Comparison of ENCODE assay signal across 18 cellular contexts in genomic region chrX:52933213-52933612, GRCh38. TPM values are rescaled to one million over a fixed set of nuclear protein-coding genes. Genes with fewer than 3 reads are reported as not detected.
A peak's percentile ranks its signal among the peaks of the same experiment; 100 is the strongest.
DNase-seq lines count a peak whose midpoint lies in the region; ATAC-seq, FAIRE-seq and TF ChIP-seq lines count a peak whose summit lies in the region.
"Had no signal": no experiment of that assay in that cellular context is flagged by ENCODE, and none has a peak within 500 bp of the region (broad histone marks: within the 10 kb centered on the region; RNA-seq: fewer than 3 reads in every experiment).

No MANE protein-coding gene starts in this region.

- H3K27ac ChIP-seq in HEK293 (ENCODE audit: extremely low read depth, low read depth, low read length): no peak overlapping the region
- H3K27ac ChIP-seq in OCI-LY7 (ENCODE audit: low read depth, low read length, poor library complexity, severe bottlenecking): no peak overlapping the region
- no peak overlapping the region for H3K27ac ChIP-seq in K562 (ENCODE audit: extremely low read depth, low read depth, low read length)
- H3K27ac ChIP-seq in A673 (ENCODE audit: low read depth, low read length, poor library complexity, severe bottlenecking): no peak overlapping the region

- peak overlapping the region; percentile 82 for H3K4me2 ChIP-seq in OCI-LY7 (ENCODE audit: low read length)
- H3K4me2 ChIP-seq in K562 (ENCODE audit: insufficient read depth, low read length): no peak overlapping the region

- FAIRE-seq in K562 (lab: Jason Lieb, UNC): no peak
- FAIRE-seq: A549, GM18507, H54 had no signal

- H3K9me1 ChIP-seq in K562 (ENCODE audit: control insufficient read depth, insufficient read depth, low read length): no peaks in the 10 kb centered on the region

- in situ Hi-C loops in K562 (cut with MboI): no loop called here

- H3K4me3 ChIP-seq in HEK293 (ENCODE audit: low read depth, low read length): no peak overlapping the region
- no peak overlapping the region for H3K4me3 ChIP-seq in OCI-LY7 (ENCODE audit: low read depth, low read length, poor library complexity, severe bottlenecking)
- no peak overlapping the region for H3K4me3 ChIP-seq in K562
- no peak overlapping the region for H3K4me3 ChIP-seq in A673 (ENCODE audit: low read depth, low read length, poor library complexity, severe bottlenecking)

- TF ChIP-seq EP300 in K562 (IDR thresholded peaks at IDR 0.05; ENCODE audit: low read length): no peak

- POLR2A ChIA-PET in HEK293 (lab: Yijun Ruan, JAX) (no interaction called here), OCI-LY7 (lab: Charles Lee) (no interaction called here), K562 (lab: Yijun Ruan, JAX) (no interaction called here), A673 (lab: Charles Lee; ENCODE audit: low non-redundant PET) (no interaction called here)

- WGBS in K562 (ENCODE audit: insufficient coverage, low coverage, missing lambda C conversion rate): 58% methylated on average over 2 of the region's 2 CpGs

- H3K27ac Mint-ChIP-seq in nephron (peak overlapping the region; percentile 100), CD14-positive monocyte (peak overlapping the region in 1 of 7 donors; percentile 5)
- H3K27ac Mint-ChIP-seq: T-cell had no signal

- H3K9me3 Mint-ChIP-seq in nephron: peaks cover 2% of the 10 kb centered on the region
- peaks cover 0 to 15% (median 1%) of the 10 kb centered on the region in 7 donors for H3K9me3 Mint-ChIP-seq in CD14-positive monocyte
- H3K9me3 Mint-ChIP-seq: T-cell had no signal

- ATAC-seq in K562 (no peak), left ventricle myocardium superior (no peak)
- ATAC-seq: A549, SK-N-SH treated with all-trans-retinoic acid at 6 μM for 48 hours, T-cell had no signal

- H3K79me2 ChIP-seq in OCI-LY7 (ENCODE audit: insufficient read depth, low read depth, low read length) (peaks cover 10% of the 10 kb centered on the region; the same call in 1 of the 2 replicates), K562 (ENCODE audit: control insufficient read depth, insufficient read depth, low read length) (no peaks in the 10 kb centered on the region)

- no peaks in the 10 kb centered on the region for H3K27me3 ChIP-seq in K562 (ENCODE audit: control insufficient read depth in 2 of 2, insufficient read depth in 2 of 2, low read length in 2 of 2)
- H3K27me3 ChIP-seq in A673 (replicated peaks; ENCODE audit: insufficient read depth, low read depth, low read length, poor library complexity): no peaks in the 10 kb centered on the region
- H3K27me3 ChIP-seq: BE2C had no signal

- no peaks in the 10 kb centered on the region for H3K4me1 Mint-ChIP-seq in nephron
- peaks cover 11% of the 10 kb centered on the region for H3K4me1 Mint-ChIP-seq in CD14-positive monocyte

- BruUV-seq in OCI-LY7 (replicated peaks; lab: Mats Ljungman, UMichigan): no TSS peak
- no TSS peak for BruUV-seq in K562 (replicated peaks; lab: Mats Ljungman, UMichigan)
- no TSS peak for BruUV-seq in A673 (replicated peaks; lab: Mats Ljungman, UMichigan)

- no peaks in the 10 kb centered on the region for H3K9me2 ChIP-seq in OCI-LY7 (ENCODE audit: insufficient read depth, low read length)

- H3K4me3 Mint-ChIP-seq in nephron: peak overlapping the region; percentile 32 to 92 (median 63)
- no peak overlapping the region for H3K4me3 Mint-ChIP-seq in CD14-positive monocyte

- no peak overlapping the region for H3K9ac ChIP-seq in K562 (ENCODE audit: insufficient read depth in 1 of 2, low read depth in 2 of 2, low read length in 2 of 2)

- DNase-seq in OCI-LY7 (ENCODE audit: low spot score) (no peak), K562 (ENCODE audit: extremely low read depth in 1 of 4, low spot score in 3 of 4) (no peak), DMS53 (lab: John Stamatoyannopoulos, UW) (no peak), left ventricle myocardium superior (no peak), CD14-positive monocyte (ENCODE audit: low spot score) (no peak), A673 (ENCODE audit: low spot score) (no peak)
- DNase-seq: BE2C, KBM-7, NCI-H2081, NCI-H2227 treated with DMSO at 0.1 percent for 48 hours, NCI-H526 treated with DMSO at 0.1 percent for 48 hours, T-cell had no signal

- TF ChIP-seq POLR2A in K562 (conservative IDR thresholded peaks at IDR 0.05): no peak

- H3K27me3 Mint-ChIP-seq in nephron (ENCODE audit: low read depth) (peaks cover 4% of the 10 kb centered on the region), CD14-positive monocyte (ENCODE audit: low read depth in 3 of 3) (peaks cover 0 to 15% (median 2%) of the 10 kb centered on the region in 3 donors)

- no peak for TF ChIP-seq CTCF in HEK293 (tag by site-specific recombination; IDR thresholded peaks at IDR 0.05)
- TF ChIP-seq CTCF in OCI-LY7 (conservative IDR thresholded peaks at IDR 0.05; ENCODE audit: low read length): no peak
- no peak for TF ChIP-seq CTCF in K562 (IDR thresholded peaks at IDR 0.05 in 2 of 3, conservative IDR thresholded peaks at IDR 0.05 in 1 of 3; ENCODE audit: insufficient read depth in 2 of 3, low read depth in 1 of 3, low read length in 3 of 3)
- no peak for TF ChIP-seq CTCF in nephron (IDR thresholded peaks at IDR 0.05; ENCODE audit: unreplicated experiment in 3 of 3)
- TF ChIP-seq CTCF in CD14-positive monocyte (IDR thresholded peaks at IDR 0.05): no peak
- no peak for TF ChIP-seq CTCF in A673 (conservative IDR thresholded peaks at IDR 0.05; ENCODE audit: low read depth, low read length)

- CTCF ChIA-PET in HEK293 (lab: Yijun Ruan, JAX): interaction anchor here (0.7 to 1.2 kb wide), 2 partner anchors 9 to 1687 kb away, joined by 3 read pairs; no protein-coding TSS in a partner anchor
- CTCF ChIA-PET in OCI-LY7 (lab: Charles Lee; ENCODE audit: unreplicated experiment): no interaction called here
- CTCF ChIA-PET in K562 (lab: Yijun Ruan, JAX; ENCODE audit: low intra/inter-chr PET ratio): no interaction called here
- CTCF ChIA-PET in A673 (lab: Charles Lee): no interaction called here

- no peak overlapping the region; the same call in 1 of the 2 replicates for H2AFZ ChIP-seq in OCI-LY7 (ENCODE audit: low read length)
- no peak overlapping the region for H2AFZ ChIP-seq in K562 (ENCODE audit: low read depth, low read length)

- H3K36me3 Mint-ChIP-seq in nephron (ENCODE audit: low read depth): no peaks in the 10 kb centered on the region
- peaks cover 0 to 4% of the 10 kb centered on the region in 2 donors for H3K36me3 Mint-ChIP-seq in CD14-positive monocyte
- H3K36me3 Mint-ChIP-seq: T-cell had no signal

- no peaks in the 10 kb centered on the region for H3K9me3 ChIP-seq in HEK293 (ENCODE audit: control insufficient read depth, insufficient read depth, low read depth, low read length)
- H3K9me3 ChIP-seq in OCI-LY7 (ENCODE audit: low read length): no peaks in the 10 kb centered on the region
- H3K9me3 ChIP-seq in K562 (replicated peaks; ENCODE audit: control insufficient read depth, insufficient read depth, low read depth, low read length): no peaks in the 10 kb centered on the region
- H3K9me3 ChIP-seq in A673 (ENCODE audit: low read depth, low read length, poor library complexity, severe bottlenecking): no peaks in the 10 kb centered on the region
- H3K9me3 ChIP-seq: A549, BE2C had no signal

- no peaks in the 10 kb centered on the region for H3K4me1 ChIP-seq in HEK293 (ENCODE audit: control insufficient read depth, insufficient read depth, low read length)
- H3K4me1 ChIP-seq in OCI-LY7 (ENCODE audit: insufficient read depth, low read length, poor library complexity, severe bottlenecking): peaks cover 10% of the 10 kb centered on the region
- peaks cover 0 to 6% of the 10 kb centered on the region in 2 experiments; a peak in 4 of 5 replicates for H3K4me1 ChIP-seq in K562 (replicated peaks in 1 of 2; ENCODE audit: control insufficient read depth in 2 of 2, insufficient read depth in 2 of 2, low read length in 2 of 2)
- H3K4me1 ChIP-seq in A673 (ENCODE audit: insufficient read depth, low read length, poor library complexity, severe bottlenecking): no peaks in the 10 kb centered on the region
- H3K4me1 ChIP-seq: BE2C had no signal

- no peaks in the 10 kb centered on the region for H4K20me1 ChIP-seq in OCI-LY7 (ENCODE audit: insufficient read depth, low read length)
- no peaks in the 10 kb centered on the region for H4K20me1 ChIP-seq in K562 (replicated peaks; ENCODE audit: control insufficient read depth, insufficient read depth, low read length)

- intact Hi-C loops in OCI-LY7 (cut with micrococcal nuclease; ENCODE audit: unreplicated experiment) (no loop called here), K562 (cut with micrococcal nuclease) (no loop called here), left ventricle myocardium superior (cut with micrococcal nuclease) (no loop called here), CD14-positive monocyte (cut with micrococcal nuclease) (no loop called here), A673 (cut with micrococcal nuclease; ENCODE audit: unreplicated experiment) (no loop called here)

- no peak for TF ChIP-seq RAD21 in K562 (CRISPR knock-in tag; conservative IDR thresholded peaks at IDR 0.05 in 1 of 2, IDR thresholded peaks at IDR 0.05 in 1 of 2)

- no peaks in the 10 kb centered on the region for H3K36me3 ChIP-seq in HEK293 (ENCODE audit: control insufficient read depth in 2 of 2, insufficient read depth in 1 of 2, low read length in 2 of 2)
- H3K36me3 ChIP-seq in OCI-LY7 (ENCODE audit: insufficient read depth, low read length): no peaks in the 10 kb centered on the region
- no peaks in the 10 kb centered on the region for H3K36me3 ChIP-seq in K562 (ENCODE audit: control insufficient read depth, insufficient read depth, low read length)
- H3K36me3 ChIP-seq in A673 (ENCODE audit: insufficient read depth, low read length, poor library complexity, severe bottlenecking): no peaks in the 10 kb centered on the region
- H3K36me3 ChIP-seq: BE2C had no signal

RNA-seq across cellular contexts. Expression of gene FAM156A, which starts 25.1 kb away (rescaled TPM):
- total RNA-seq in OCI-LY7 (2014; rRNA removed; shearing (Covaris generic)): 8.8 and 13.8 TPM in 2 replicates
- 19.7 and 22.6 TPM in 2 replicates for total RNA-seq in OCI-LY7 (2022)
- 56.1 and 59.3 TPM in 2 replicates for total RNA-seq in K562 (2011; cell fraction: chromatin; rRNA removed; ENCODE audit: low replicate concordance)
- total RNA-seq in K562 (2011; cell fraction: nucleolus; rRNA removed): 16.8 and 19.7 TPM in 2 replicates
- total RNA-seq in K562 (2011; cell fraction: nucleoplasm; rRNA removed): 34.2 and 51.3 TPM in 2 replicates
- total RNA-seq in K562 (2014; rRNA removed): 8.2 and 8.6 TPM in 2 replicates
- 7.2 and 9.0 TPM in 2 replicates for total RNA-seq in K562 (2014; rRNA removed; fragmentation: Illumina TruSeq; extraction: Trizol)
- total RNA-seq in K562 (2015; rRNA removed; fragmentation: Illumina TruSeq; extraction: Trizol): 6.6 and 8.8 TPM in 2 replicates
- 14.5 and 14.8 TPM in 2 replicates for total RNA-seq in K562 (2021)
- polyA plus RNA-seq in K562 (2011; rRNA removed): 20.3 and 20.6 TPM in 2 replicates
- 18.9 and 20.6 TPM in 2 replicates for polyA plus RNA-seq in K562 (2011; cell fraction: cytosol; rRNA removed)
- polyA plus RNA-seq in K562 (2011; cell fraction: nucleus; rRNA removed): 92.9 and 126 TPM in 2 replicates
- 19.4 and 25.5 TPM in 2 replicates for polyA plus RNA-seq in K562 (2012)
- polyA plus RNA-seq in K562 (2014; fragmentation: Illumina TruSeq; extraction: Trizol): 13.2 and 13.4 TPM in 2 replicates
- 1 to 10 TPM; 1.9 to 2.9 TPM for polyA plus RNA-seq in K562 (2014; fragmentation: Nextera tagmentation; extraction: Ambion mirVana)
- 16.7 and 20.3 TPM in 2 replicates for polyA plus RNA-seq in K562 (2014; rRNA removed)
- 5.1 and 6.9 TPM in 2 replicates for polyA minus RNA-seq in K562 (2011; rRNA and poly(A)+ RNA removed)
- 2.9 and 6.2 TPM in 2 replicates for polyA minus RNA-seq in K562 (2011; cell fraction: cytosol; rRNA and poly(A)+ RNA removed)
- 10.5 and 12.1 TPM in 2 replicates for polyA minus RNA-seq in K562 (2011; cell fraction: nucleus; rRNA and poly(A)+ RNA removed)
- total RNA-seq in left ventricle myocardium superior: 7.3 TPM
- 1 to 10 TPM; 3.4 to 5.6 TPM for polyA plus RNA-seq in CD14-positive monocyte
- 47.2 and 48.2 TPM in 2 replicates for total RNA-seq in A673 (2021)

RNA-seq across cellular contexts. Expression of gene FAM156B, which starts 36.1 kb away (rescaled TPM):
- 27.4 and 38.6 TPM in 2 replicates for total RNA-seq in OCI-LY7 (2014; rRNA removed; shearing (Covaris generic))
- total RNA-seq in OCI-LY7 (2022) (12.5 and 12.6 TPM in 2 replicates), K562 (2014; rRNA removed) (16.7 and 22.9 TPM in 2 replicates), K562 (2014; rRNA removed; fragmentation: Illumina TruSeq; extraction: Trizol) (1.5 and 5.4 TPM in 2 replicates), K562 (2015; rRNA removed; fragmentation: Illumina TruSeq; extraction: Trizol) (8.6 and 12.3 TPM in 2 replicates), K562 (2021) (7.1 and 14.2 TPM in 2 replicates), left ventricle myocardium superior (5.9 TPM), A673 (2021) (18.3 and 21.8 TPM in 2 replicates)
- total RNA-seq in K562 (2011; cell fraction: chromatin; rRNA removed; ENCODE audit: low replicate concordance): 30.5 and 55.9 TPM in 2 replicates
- 38.8 and 44.7 TPM in 2 replicates for total RNA-seq in K562 (2011; cell fraction: nucleolus; rRNA removed)
- 32.0 and 37.1 TPM in 2 replicates for total RNA-seq in K562 (2011; cell fraction: nucleoplasm; rRNA removed)
- polyA plus RNA-seq in K562 (2011; rRNA removed) (19.4 and 20.6 TPM in 2 replicates), K562 (2014; fragmentation: Illumina TruSeq; extraction: Trizol) (18.3 and 21.2 TPM in 2 replicates), K562 (2014; fragmentation: Nextera tagmentation; extraction: Ambion mirVana) (under 1 TPM; 0.24 to 0.45 TPM), K562 (2014; rRNA removed) (30.8 and 32.2 TPM in 2 replicates), CD14-positive monocyte (10 to 100 TPM in 1 of 2 donors, 1 to 10 TPM in 1; 9.4 to 10.9 TPM)
- 34.9 and 40.7 TPM in 2 replicates for polyA plus RNA-seq in K562 (2011; cell fraction: cytosol; rRNA removed)
- polyA plus RNA-seq in K562 (2011; cell fraction: nucleus; rRNA removed): 109 and 172 TPM in 2 replicates
- polyA plus RNA-seq in K562 (2012): 11.3 and 12.0 TPM in 2 replicates
- polyA minus RNA-seq in K562 (2011; rRNA and poly(A)+ RNA removed): 8.5 and 14.4 TPM in 2 replicates
- polyA minus RNA-seq in K562 (2011; cell fraction: cytosol; rRNA and poly(A)+ RNA removed): 4.7 and 5.7 TPM in 2 replicates
- 10.8 and 11.6 TPM in 2 replicates for polyA minus RNA-seq in K562 (2011; cell fraction: nucleus; rRNA and poly(A)+ RNA removed)

Comparison
In these comparisons a context has a peak if more than half of its experiments do, and no peak if none do; other contexts are left out.
1. H3K4me3 Mint-ChIP-seq: peak in nephron (3 of 3); none in CD14-positive monocyte (0 of 2).
2. Of the 44 proteins assayed by ChIP-seq in both K562 and HEK293: peak only in K562: none; only in HEK293: none; in both: ZNF121; in neither: 43.